ENCODE assay signal across 21 cellular contexts in the genomic region with DNA sequence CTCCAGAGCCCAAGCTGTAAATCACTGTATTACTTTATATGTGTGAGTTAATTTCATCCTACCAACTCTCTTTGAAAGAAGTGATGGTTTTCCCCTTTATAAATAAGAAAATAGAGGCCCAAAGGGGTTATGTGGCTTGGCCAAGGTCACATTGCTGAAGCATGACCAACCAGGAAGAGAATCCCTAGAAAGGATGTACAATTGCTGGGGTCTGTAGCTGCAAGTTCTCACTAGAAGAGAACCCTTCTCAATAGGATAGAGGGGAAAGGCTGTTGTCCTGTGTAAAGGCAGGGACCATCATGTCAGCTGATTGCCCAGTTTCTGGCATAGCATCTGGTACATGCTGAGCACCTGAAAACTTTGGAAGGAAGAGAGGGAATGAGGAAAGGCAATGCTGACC. TPM values are rescaled to one million over a fixed set of nuclear protein-coding genes. Genes with fewer than 3 reads are reported as not detected.
"Had no signal": no experiment of that assay in that cellular context is flagged by ENCODE, and none has a peak within 500 bp of the region (broad histone marks: within the 10 kb centered on the region; RNA-seq: fewer than 3 reads in every experiment).

No MANE protein-coding gene starts in this region.

- DNase-seq: caudate nucleus; effector CD4-positive, alpha-beta T cell; endodermal cell; kidney glomerular epithelial cell; mammary epithelial cell; natural killer cell; right lobe of liver; stimulated activated CD4-positive, alpha-beta T cell treated with anti-CD3 and anti-CD28 coated beads, Interleukin-12 subunit alpha, Interleukin-12 subunit beta, amount 100 ng/mL, for 4 hours; stimulated activated naive CD8-positive, alpha-beta T cell treated with anti-CD3 and anti-CD28 coated beads, Interleukin-15, Interleukin-2, amounts not matched to agents 100 U/mL and 50 U/mL, for 24 hours; tibial artery; upper lobe of left lung; uterus had no signal

- H3K9me3 Mint-ChIP-seq: endodermal cell, mesothelial cell of epicardium, natural killer cell, neural crest cell had no signal

- H3K36me3 Mint-ChIP-seq: mesothelial cell of epicardium, natural killer cell had no signal

- H3K27ac ChIP-seq: coronary artery, parathyroid adenoma, prostate gland, right lobe of liver, skin epidermis, tibial artery, upper lobe of left lung, uterus had no signal

- H3K4me1 ChIP-seq: parathyroid adenoma, prostate gland, right lobe of liver, upper lobe of left lung, uterus had no signal

- H3K9me3 ChIP-seq: prostate gland, right lobe of liver, tibial artery, upper lobe of left lung, uterus had no signal

- H3K4me3 Mint-ChIP-seq: endodermal cell, mesothelial cell of epicardium, natural killer cell, neural crest cell had no signal

- H3K9ac ChIP-seq: parathyroid adenoma had no signal

- H3K79me2 ChIP-seq: parathyroid adenoma had no signal

- H3K36me3 ChIP-seq: prostate gland, right lobe of liver, tibial artery, upper lobe of left lung, uterus had no signal

- H3K27me3 ChIP-seq: right lobe of liver, upper lobe of left lung, uterus had no signal

- H3K27ac Mint-ChIP-seq: endodermal cell, mesothelial cell of epicardium, natural killer cell had no signal

- H3K4me3 ChIP-seq: coronary artery, prostate gland, right lobe of liver, skin epidermis, tibial artery, upper lobe of left lung, uterus had no signal

- H2AFZ ChIP-seq: parathyroid adenoma had no signal

- H3K4me1 Mint-ChIP-seq: endodermal cell, natural killer cell, neural crest cell had no signal

RNA-seq across cellular contexts. Expression of a gene that starts 39.0 kb away (rescaled TPM):
- total RNA-seq: dermis microvascular lymphatic vessel endothelial cell, left lobe of liver, natural killer cell, neural crest cell, right lobe of liver had no signal
- polyA plus RNA-seq: fibroblast of lung had no signal
